9 cellular contexts compared by ENCODE assay signal in the genomic region with DNA sequence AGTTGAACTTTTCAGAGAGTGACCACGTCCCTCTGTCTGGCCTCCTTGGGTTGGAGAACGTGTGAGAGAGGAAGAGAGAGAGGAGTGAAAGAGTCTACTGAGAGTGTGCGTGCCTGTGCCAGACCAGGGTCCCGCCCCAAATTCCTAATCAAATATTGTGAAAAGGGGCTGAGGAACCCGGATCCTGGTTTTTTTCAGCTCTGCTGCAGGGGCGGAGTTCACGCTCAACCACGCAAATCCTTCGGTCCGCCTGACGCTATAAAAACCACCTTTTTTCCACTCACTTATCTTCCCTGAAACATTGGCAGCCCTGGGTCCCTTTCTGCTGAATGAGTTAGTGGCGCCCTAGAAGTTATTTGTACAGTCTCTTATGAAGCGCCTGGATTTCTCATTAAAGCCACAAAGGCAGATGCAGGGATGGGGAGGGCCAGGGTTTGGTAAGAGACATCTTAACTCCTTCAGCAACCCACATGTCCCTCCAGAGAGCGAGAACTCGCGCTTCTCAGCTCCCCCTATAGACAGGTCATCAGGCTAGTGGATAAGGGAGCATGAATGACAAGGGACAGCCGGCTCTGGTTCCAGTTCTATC. TPM values are rescaled to one million over a fixed set of nuclear protein-coding genes. Genes with fewer than 3 reads are reported as not detected.
DNase-seq lines count a peak whose midpoint lies in the region; ATAC-seq and TF ChIP-seq lines count a peak whose summit lies in the region.
"Had no signal": no experiment of that assay in that cellular context is flagged by ENCODE, and none has a peak within 500 bp of the region (broad histone marks: within the 10 kb centered on the region; RNA-seq: fewer than 3 reads in every experiment).

TSS of gene FMOD (minus strand) at position 86 of the 589 bp plus-strand sequence. CDS start 2,852 bp downstream, outside the sequence.

- peak within 1 kb of the TSS; percentile 2 for H3K27ac Mint-ChIP-seq in activated T-helper 2 cell treated with anti-CD3 and anti-CD28 coated beads, Interferon-gamma antibody, Interleukin-2, Interleukin-4, amounts not matched to agents 10 μg/mL and 5 μg/mL and 100 μg/mL, durations not matched to agents 14 hours and 24 hours and 36 hours

- H3K27me3 Mint-ChIP-seq in activated T-helper 2 cell treated with anti-CD3 and anti-CD28 coated beads, Interferon-gamma antibody, Interleukin-2, Interleukin-4, amounts not matched to agents 10 μg/mL and 5 μg/mL and 100 μg/mL, durations not matched to agents 14 hours and 24 hours and 36 hours (ENCODE audit: low read depth) = peaks cover 25% of the 10 kb centered on the region

- H3K4me1 Mint-ChIP-seq in activated T-helper 2 cell treated with anti-CD3 and anti-CD28 coated beads, Interferon-gamma antibody, Interleukin-2, Interleukin-4, amounts not matched to agents 10 μg/mL and 5 μg/mL and 100 μg/mL, durations not matched to agents 14 hours and 24 hours and 36 hours (ENCODE audit: low read depth) = peaks cover 5% of the 10 kb centered on the region

- intact Hi-C loops in activated T-helper 2 cell treated with anti-CD3 and anti-CD28 coated beads, Interferon-gamma antibody, Interleukin-2, Interleukin-4, amounts not matched to agents 10 μg/mL and 5 μg/mL and 100 μg/mL, durations not matched to agents 14 hours and 24 hours and 36 hours (cut with micrococcal nuclease) = no loop called here

- DNase-seq in NCI-H1417 (lab: John Stamatoyannopoulos, UW) (peak in 2 of 3 experiments; percentile 22 to 52), NCI-H1417 treated with DMSO at 0.1 percent for 48 hours (lab: John Stamatoyannopoulos, UW) (no peak), kidney epithelial cell (ENCODE audit: low read depth) (no peak)
- DNase-seq in activated T-helper 2 cell treated with anti-CD3 and anti-CD28 coated beads, Interferon-gamma antibody, Interleukin-2, Interleukin-4, amounts not matched to agents 10 μg/mL and 5 μg/mL and 100 μg/mL, durations not matched to agents 14 hours and 24 hours and 36 hours (ENCODE audit: low spot score) = no peak
- no peak for DNase-seq in activated naive CD4-positive, alpha-beta T cell treated with anti-CD3 and anti-CD28 coated beads, Interleukin-2, amount 50 U/mL, for 16 hours

- peak; percentile 9 for TF ChIP-seq CTCF in kidney epithelial cell (IDR thresholded peaks at IDR 0.05; ENCODE audit: insufficient read depth, low read length, poor library complexity, severe bottlenecking)
- TF ChIP-seq CTCF in subcutaneous adipose tissue (IDR thresholded peaks at IDR 0.05; ENCODE audit: low read depth) = no peak

- H3K36me3 ChIP-seq in kidney epithelial cell (ENCODE audit: control insufficient read depth, insufficient read depth, low read length) = no peaks in the 10 kb centered on the region

- ATAC-seq in HG03196 (IDR thresholded peaks at IDR 0.05; ENCODE audit: unreplicated experiment) (no peak), HG02885 (IDR thresholded peaks at IDR 0.05; ENCODE audit: poor library complexity, unreplicated experiment) (no peak)

- peaks cover 15% of the 10 kb centered on the region for H3K27me3 ChIP-seq in kidney epithelial cell (ENCODE audit: control insufficient read depth, insufficient read depth, low read length)

- no peak within 1 kb of the TSS for H3K4me3 ChIP-seq in kidney epithelial cell (ENCODE audit: low read depth, low read length)

- no peaks in the 10 kb centered on the region for H3K36me3 Mint-ChIP-seq in activated T-helper 2 cell treated with anti-CD3 and anti-CD28 coated beads, Interferon-gamma antibody, Interleukin-2, Interleukin-4, amounts not matched to agents 10 μg/mL and 5 μg/mL and 100 μg/mL, durations not matched to agents 14 hours and 24 hours and 36 hours (ENCODE audit: low read depth)

- peak within 1 kb of the TSS; percentile 35 for H3K4me3 Mint-ChIP-seq in activated T-helper 2 cell treated with anti-CD3 and anti-CD28 coated beads, Interferon-gamma antibody, Interleukin-2, Interleukin-4, amounts not matched to agents 10 μg/mL and 5 μg/mL and 100 μg/mL, durations not matched to agents 14 hours and 24 hours and 36 hours (ENCODE audit: low read depth)

- H3K9me3 Mint-ChIP-seq in activated T-helper 2 cell treated with anti-CD3 and anti-CD28 coated beads, Interferon-gamma antibody, Interleukin-2, Interleukin-4, amounts not matched to agents 10 μg/mL and 5 μg/mL and 100 μg/mL, durations not matched to agents 14 hours and 24 hours and 36 hours = peaks cover 5% of the 10 kb centered on the region

RNA-seq across cellular contexts. Expression of gene FMOD, which starts in this region (rescaled TPM):
- 4.0 and 5.4 TPM in 2 replicates for total RNA-seq in activated T-helper 2 cell treated with anti-CD3 and anti-CD28 coated beads, Interferon-gamma antibody, Interleukin-2, Interleukin-4, amounts not matched to agents 10 μg/mL and 5 μg/mL and 100 μg/mL, durations not matched to agents 14 hours and 24 hours and 36 hours
- total RNA-seq in kidney epithelial cell (0.62 and 0.79 TPM in 2 replicates), subcutaneous adipose tissue (100 to 1,000 TPM in 1 of 4 donors, 10 to 100 TPM in 3; 39.6 to 164 (median 67.1) TPM)
- total RNA-seq: M059J had no signal

Comparison
In these comparisons a context has a peak if more than half of its experiments do, and no peak if none do; other contexts are left out.
1. DNase-seq: peak in NCI-H1417 (2 of 3); none in NCI-H1417 treated with DMSO at 0.1 percent for 48 hours (single experiment), activated T-helper 2 cell treated with anti-CD3 and anti-CD28 coated beads, Interferon-gamma antibody, Interleukin-2, Interleukin-4, amounts not matched to agents 10 μg/mL and 5 μg/mL and 100 μg/mL, durations not matched to agents 14 hours and 24 hours and 36 hours (single experiment), kidney epithelial cell (single experiment) and activated naive CD4-positive, alpha-beta T cell treated with anti-CD3 and anti-CD28 coated beads, Interleukin-2, amount 50 U/mL, for 16 hours (single experiment).